Comparison of ENCODE assay signal across 18 cellular contexts in genomic region chr10:74841265-74841973, GRCh38. TPM values are rescaled to one million over a fixed set of nuclear protein-coding genes. Genes with fewer than 3 reads are reported as not detected.
DNase-seq lines count a peak whose midpoint lies in the region; ATAC-seq and TF ChIP-seq lines count a peak whose summit lies in the region.
"Had no signal": no experiment of that assay in that cellular context is flagged by ENCODE, and none has a peak within 500 bp of the region (broad histone marks: within the 10 kb centered on the region; RNA-seq: fewer than 3 reads in every experiment).

No MANE protein-coding gene starts in this region.

- no peaks in the 10 kb centered on the region for H3K27me3 ChIP-seq in thoracic aorta (replicated peaks; ENCODE audit: insufficient read depth)
- H3K27me3 ChIP-seq: hepatocyte had no signal

- no peaks in the 10 kb centered on the region for H3K27me3 Mint-ChIP-seq in memory B cell
- H3K27me3 Mint-ChIP-seq: activated CD4-positive, alpha-beta T cell treated with anti-CD3 and anti-CD28 coated beads, Interleukin-2, amount 10 ng/mL, durations not matched to agents 7 days and 5 days; B cell had no signal

- H3K27ac ChIP-seq in coronary artery (peak overlapping the region; percentile 25 to 54), thoracic aorta (peak overlapping the region; percentile 4 to 17)
- H3K27ac ChIP-seq: hepatocyte had no signal

- peak overlapping the region; percentile 20 for H3K27ac Mint-ChIP-seq in memory B cell
- H3K27ac Mint-ChIP-seq: activated CD4-positive, alpha-beta T cell treated with anti-CD3 and anti-CD28 coated beads, Interleukin-2, amount 10 ng/mL, durations not matched to agents 7 days and 5 days had no signal

- no peak overlapping the region for H3K4me3 Mint-ChIP-seq in memory B cell
- H3K4me3 Mint-ChIP-seq: activated CD4-positive, alpha-beta T cell treated with anti-CD3 and anti-CD28 coated beads, Interleukin-2, amount 10 ng/mL, durations not matched to agents 7 days and 5 days; B cell had no signal

- H3K36me3 ChIP-seq in thoracic aorta: no peaks in the 10 kb centered on the region

- no peak for ATAC-seq in memory B cell (ENCODE audit: low read depth)
- no peak for ATAC-seq in thoracic aorta (ENCODE audit: insufficient number of reproducible peaks, low FRiP score, low read depth)
- ATAC-seq in HG02870 (IDR thresholded peaks at IDR 0.05; ENCODE audit: unreplicated experiment): no peak

- peaks cover 26 to 57% of the 10 kb centered on the region in 2 donors for H3K4me1 ChIP-seq in thoracic aorta (ENCODE audit: control insufficient read depth in 1 of 2, low read depth in 2 of 2)

- TF ChIP-seq CTCF in coronary artery (IDR thresholded peaks at IDR 0.05): no peak
- TF ChIP-seq CTCF in thoracic aorta (IDR thresholded peaks at IDR 0.05): no peak

- peak; percentile 20 for DNase-seq in NCI-H226
- DNase-seq in coronary artery (ENCODE audit: low spot score): no peak
- no peak for DNase-seq in memory B cell (ENCODE audit: low spot score in 2 of 2)
- DNase-seq in thoracic aorta (ENCODE audit: low spot score): no peak
- DNase-seq in effector CD4-positive, alpha-beta T cell: no peak
- no peak for DNase-seq in NCI-H2029 treated with DMSO at 0.1 percent for 48 hours (lab: John Stamatoyannopoulos, UW)
- DNase-seq: activated CD4-positive, alpha-beta T cell treated with anti-CD3 and anti-CD28 coated beads, Interleukin-2, amount 10 ng/mL, durations not matched to agents 7 days and 5 days; activated CD8-positive, alpha-beta memory T cell treated with anti-CD3 and anti-CD28 coated beads, Interleukin-2, amount 50 U/mL, for 48 hours; activated naive CD4-positive, alpha-beta T cell treated with anti-CD3 and anti-CD28 coated beads, Interleukin-2, amount 50 U/mL, for 16 hours; DMS53; effector memory CD4-positive, alpha-beta T cell; kidney glomerular epithelial cell; NCI-H748 treated with DMSO at 0.1 percent for 48 hours; occipital lobe; stimulated activated CD4-positive, alpha-beta T cell treated with anti-CD3 and anti-CD28 coated beads, Interleukin-4, amount 100 ng/mL, for 1 hour had no signal

- no peaks in the 10 kb centered on the region for H3K9me3 Mint-ChIP-seq in memory B cell

- peaks cover 12% of the 10 kb centered on the region for H3K4me1 Mint-ChIP-seq in memory B cell

- H3K36me3 Mint-ChIP-seq in memory B cell: peaks cover 16% of the 10 kb centered on the region

- H3K9me3 ChIP-seq in thoracic aorta: no peaks in the 10 kb centered on the region

- no peak overlapping the region for H3K4me3 ChIP-seq in coronary artery
- H3K4me3 ChIP-seq in thoracic aorta: no peak overlapping the region
- H3K4me3 ChIP-seq: hepatocyte had no signal

RNA-seq across cellular contexts. Expression of gene KAT6B, which starts 15.0 kb away (rescaled TPM):
- total RNA-seq in thoracic aorta: 10 to 100 TPM; 38.4 to 46.9 TPM
